ENCODE assay signal across 8 cellular contexts in genomic region chr1:1358433-1359201, GRCh38. TPM values are rescaled to one million over a fixed set of nuclear protein-coding genes. Genes with fewer than 3 reads are reported as not detected.
A peak's percentile ranks its signal among the peaks of the same experiment; 100 is the strongest.
DNase-seq lines count a peak whose midpoint lies in the region; ATAC-seq and TF ChIP-seq lines count a peak whose summit lies in the region.

Gene MXRA8, minus strand, starts transcription at chr1:1358555. Its CDS starts 51 bp downstream, at chr1:1358504.

- CTCF ChIA-PET in CD8-positive, alpha-beta memory T cell (lab: Charles Lee) = interaction anchor here (2.2 kb wide), 1 partner anchor 14 kb away, joined by 9 read pairs; no protein-coding TSS in a partner anchor

- H3K9me3 Mint-ChIP-seq in CD8-positive, alpha-beta memory T cell = no peaks in the 10 kb centered on the region
- no peaks in the 10 kb centered on the region for H3K9me3 Mint-ChIP-seq in progenitor cell of endocrine pancreas (ENCODE audit: low read depth)

- no peak within 1 kb of the TSS for H3K4me3 ChIP-seq in CD8-positive, alpha-beta memory T cell (ENCODE audit: low read length)
- H3K4me3 ChIP-seq in WI38 (ENCODE audit: low read depth, low read length) = peak within 1 kb of the TSS; percentile 96
- peak within 1 kb of the TSS; percentile 6 to 81 (median 54) for H3K4me3 ChIP-seq in heart left ventricle

- peak in 1 of 2 donors; percentile 57 for TF ChIP-seq POLR2A in heart left ventricle (IDR thresholded peaks at IDR 0.05)

- TF ChIP-seq CTCF in WI38 (IDR thresholded peaks at IDR 0.05; ENCODE audit: low read depth, low read length) (no peak), heart left ventricle (IDR thresholded peaks at IDR 0.05) (no peak), progenitor cell of endocrine pancreas (IDR thresholded peaks at IDR 0.05; ENCODE audit: unreplicated experiment) (no peak)

- peak within 1 kb of the TSS; percentile 1 for H3K27ac ChIP-seq in CD8-positive, alpha-beta memory T cell (ENCODE audit: low read depth, low read length)
- H3K27ac ChIP-seq in heart left ventricle = peak within 1 kb of the TSS; percentile 53 to 91 (median 80)

- H3K27me3 ChIP-seq in CD8-positive, alpha-beta memory T cell (ENCODE audit: insufficient read depth, low read length, poor library complexity, severe bottlenecking) = no peaks in the 10 kb centered on the region
- peaks cover 4 to 45% (median 20%) of the 10 kb centered on the region in 9 donors for H3K27me3 ChIP-seq in heart left ventricle

- POLR2A ChIA-PET in CD8-positive, alpha-beta memory T cell (lab: Charles Lee) = interaction anchor here (0.6 kb wide), 2 partner anchors 41 to 242 kb away, joined by 3 read pairs; partner anchors contain the start of gene CCNL2

- DNase-seq in CD8-positive, alpha-beta memory T cell = no peak
- DNase-seq in heart left ventricle (peak; percentile 79 to 90 (median 83)), progenitor cell of endocrine pancreas (ENCODE audit: low spot score, unreplicated experiment) (peak; percentile 21), NCI-H1048 (lab: John Stamatoyannopoulos, UW) (no peak), NCI-H1436 (lab: John Stamatoyannopoulos, UW) (no peak), SIG-M5 (lab: John Stamatoyannopoulos, UW) (no peak)

- ATAC-seq in heart left ventricle (peak; percentile 68 to 80 (median 68)), GM18511 (IDR thresholded peaks at IDR 0.05; ENCODE audit: unreplicated experiment) (no peak)

- peaks cover 3 to 24% (median 5%) of the 10 kb centered on the region in 3 donors for H3K4me1 Mint-ChIP-seq in CD8-positive, alpha-beta memory T cell
- H3K4me1 Mint-ChIP-seq in progenitor cell of endocrine pancreas (ENCODE audit: low read depth) = peaks cover 16% of the 10 kb centered on the region

- 26 to 31% (median 29%) methylated on average over 18 to 27 of the region's 27 CpGs for WGBS in heart left ventricle, 4 donors

- peak within 1 kb of the TSS in 6 of 7 donors; percentile 23 to 75 (median 57) for H3K4me3 Mint-ChIP-seq in CD8-positive, alpha-beta memory T cell
- peak within 1 kb of the TSS; percentile 69 for H3K4me3 Mint-ChIP-seq in progenitor cell of endocrine pancreas (ENCODE audit: low read depth)

- peak within 1 kb of the TSS in 3 of 8 donors; percentile 36 to 71 (median 50) for H3K27ac Mint-ChIP-seq in CD8-positive, alpha-beta memory T cell
- peak within 1 kb of the TSS; percentile 92 for H3K27ac Mint-ChIP-seq in progenitor cell of endocrine pancreas

- peaks cover 18% of the 10 kb centered on the region for H3K4me1 ChIP-seq in CD8-positive, alpha-beta memory T cell (ENCODE audit: insufficient read depth, low read length)
- H3K4me1 ChIP-seq in heart left ventricle = peaks cover 0 to 50% (median 23%) of the 10 kb centered on the region in 12 donors

- H3K9me3 ChIP-seq in CD8-positive, alpha-beta memory T cell (ENCODE audit: low read length) = no peaks in the 10 kb centered on the region
- H3K9me3 ChIP-seq in heart left ventricle = no peaks in the 10 kb centered on the region

- intact Hi-C loops in heart left ventricle (cut with DNase I) = no loop called here

- H3K36me3 ChIP-seq in CD8-positive, alpha-beta memory T cell (ENCODE audit: insufficient read depth, low read length) = no peaks in the 10 kb centered on the region
- H3K36me3 ChIP-seq in heart left ventricle = peaks cover 0 to 11% (median 0%) of the 10 kb centered on the region in 9 donors

- peaks cover 10 to 24% of the 10 kb centered on the region in 2 donors for H3K27me3 Mint-ChIP-seq in CD8-positive, alpha-beta memory T cell
- H3K27me3 Mint-ChIP-seq in progenitor cell of endocrine pancreas = peaks cover 16% of the 10 kb centered on the region

- H3K36me3 Mint-ChIP-seq in CD8-positive, alpha-beta memory T cell = no peaks in the 10 kb centered on the region
- H3K36me3 Mint-ChIP-seq in progenitor cell of endocrine pancreas (ENCODE audit: insufficient read depth) = no peaks in the 10 kb centered on the region

RNA-seq across cellular contexts. Expression of gene MXRA8, which starts in this region (rescaled TPM):
- under 1 TPM; 0.26 to 0.29 TPM for total RNA-seq in CD8-positive, alpha-beta memory T cell
- 0.61 TPM for polyA plus RNA-seq in CD8-positive, alpha-beta memory T cell
- total RNA-seq in heart left ventricle (10 to 100 TPM; 10.5 to 49.3 (median 20.0) TPM), progenitor cell of endocrine pancreas (24.3 and 25.0 TPM in 2 replicates)
- polyA plus RNA-seq in heart left ventricle = 10 to 100 TPM; 17.7 to 19.5 TPM

Comparison
In these comparisons a context has a peak if more than half of its experiments do, and no peak if none do; other contexts are left out.
1. RNA of gene MXRA8 (total RNA-seq): 24.3 to 25.0 TPM in progenitor cell of endocrine pancreas and 10.5 to 49.3 TPM in heart left ventricle; 0.26 to 0.29 TPM in CD8-positive, alpha-beta memory T cell; every median in the first group is over 4 times any median in the second.
2. RNA of gene MXRA8 (polyA plus RNA-seq): 17.7 to 19.5 TPM in heart left ventricle; 0.61 TPM in CD8-positive, alpha-beta memory T cell (single experiment); every median in the first group is over 10 times any median in the second.
3. DNase-seq: peak in heart left ventricle (5 of 5) and progenitor cell of endocrine pancreas (single experiment); none in CD8-positive, alpha-beta memory T cell (0 of 5), NCI-H1048 (single experiment), NCI-H1436 (single experiment) and SIG-M5 (single experiment).